ENCODE assay signal across 1 cellular context in the genomic region with DNA sequence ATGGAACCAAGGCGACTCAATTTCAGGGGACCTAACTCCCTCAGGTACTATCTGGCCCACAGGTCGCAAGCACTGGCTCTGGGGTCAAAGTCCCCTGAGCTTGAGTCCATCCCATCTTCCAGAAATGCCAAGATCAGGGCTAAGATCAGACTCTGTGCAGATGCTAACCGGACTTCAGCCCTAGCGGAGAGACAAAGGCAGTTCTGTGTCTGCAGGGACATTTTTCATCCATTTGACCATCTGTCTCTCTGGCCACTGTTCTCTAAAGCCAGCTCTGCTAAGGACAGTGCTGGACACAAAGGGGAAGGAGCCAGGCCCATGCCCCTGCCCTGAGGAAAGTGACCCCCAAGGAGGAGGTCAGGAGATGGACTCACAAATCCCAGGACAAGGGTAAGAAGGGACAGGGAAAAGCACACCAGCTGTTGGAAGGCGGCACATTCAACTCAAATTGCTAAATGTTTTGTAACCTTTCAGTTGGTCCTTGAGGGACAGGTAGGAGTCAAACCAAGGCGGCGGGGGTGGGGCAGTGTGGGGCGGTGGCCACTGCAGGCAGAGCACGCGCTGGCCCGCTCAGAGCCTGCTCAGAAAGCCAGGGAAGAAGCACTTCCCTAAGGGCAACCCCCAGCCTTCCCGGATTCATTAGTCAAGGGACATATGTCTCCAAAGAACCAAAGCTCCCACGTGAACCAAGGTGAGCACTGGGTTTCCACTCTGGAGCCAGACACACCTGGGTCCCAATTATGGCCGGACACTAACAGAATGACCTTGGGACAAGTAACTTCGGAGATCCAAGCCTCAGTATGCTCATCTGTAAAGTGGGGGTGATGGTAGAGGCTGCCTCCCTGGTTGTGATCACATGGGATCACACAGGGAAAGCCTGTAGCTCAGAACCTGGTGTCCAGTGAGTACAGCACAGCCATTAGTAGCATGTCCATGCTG.
TF ChIP-seq lines count a peak whose summit lies in the region.

No MANE protein-coding gene starts in this region.

TF ChIP-seq in IMR-90, 13 proteins besides CTCF, POLR2A, EP300 and RAD21:
- TF ChIP-seq, protein P1, sequence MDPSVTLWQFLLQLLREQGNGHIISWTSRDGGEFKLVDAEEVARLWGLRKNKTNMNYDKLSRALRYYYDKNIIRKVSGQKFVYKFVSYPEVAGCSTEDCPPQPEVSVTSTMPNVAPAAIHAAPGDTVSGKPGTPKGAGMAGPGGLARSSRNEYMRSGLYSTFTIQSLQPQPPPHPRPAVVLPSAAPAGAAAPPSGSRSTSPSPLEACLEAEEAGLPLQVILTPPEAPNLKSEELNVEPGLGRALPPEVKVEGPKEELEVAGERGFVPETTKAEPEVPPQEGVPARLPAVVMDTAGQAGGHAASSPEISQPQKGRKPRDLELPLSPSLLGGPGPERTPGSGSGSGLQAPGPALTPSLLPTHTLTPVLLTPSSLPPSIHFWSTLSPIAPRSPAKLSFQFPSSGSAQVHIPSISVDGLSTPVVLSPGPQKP (IDR thresholded peaks at IDR 0.05; ENCODE audit: borderline replicate concordance, low read depth, low read length): no peak
- TF ChIP-seq CHD1 (IDR thresholded peaks at IDR 0.05; ENCODE audit: low read depth, low read length) (no peak), MAZ (IDR thresholded peaks at IDR 0.05; ENCODE audit: borderline replicate concordance, low read depth, low read length) (no peak), RFX5 (IDR thresholded peaks at IDR 0.05; ENCODE audit: low read depth, low read length) (no peak), RCOR1 (IDR thresholded peaks at IDR 0.05; ENCODE audit: insufficient replicate concordance, low read length) (no peak), MAFK (IDR thresholded peaks at IDR 0.05; ENCODE audit: low read depth, low read length) (no peak), SMC3 (IDR thresholded peaks at IDR 0.05; ENCODE audit: low read depth, low read length) (no peak), MXI1 (IDR thresholded peaks at IDR 0.05; ENCODE audit: borderline replicate concordance, low read depth, low read length) (no peak), NFE2L2 (IDR thresholded peaks at IDR 0.05; ENCODE audit: low read depth, low read length) (no peak), FOS (IDR thresholded peaks at IDR 0.05; ENCODE audit: low read depth, low read length) (no peak), CEBPB (IDR thresholded peaks at IDR 0.05; ENCODE audit: low read depth, low read length) (no peak), BHLHE40 (IDR thresholded peaks at IDR 0.05; ENCODE audit: low read depth, low read length) (no peak)
- TF ChIP-seq, protein P2, sequence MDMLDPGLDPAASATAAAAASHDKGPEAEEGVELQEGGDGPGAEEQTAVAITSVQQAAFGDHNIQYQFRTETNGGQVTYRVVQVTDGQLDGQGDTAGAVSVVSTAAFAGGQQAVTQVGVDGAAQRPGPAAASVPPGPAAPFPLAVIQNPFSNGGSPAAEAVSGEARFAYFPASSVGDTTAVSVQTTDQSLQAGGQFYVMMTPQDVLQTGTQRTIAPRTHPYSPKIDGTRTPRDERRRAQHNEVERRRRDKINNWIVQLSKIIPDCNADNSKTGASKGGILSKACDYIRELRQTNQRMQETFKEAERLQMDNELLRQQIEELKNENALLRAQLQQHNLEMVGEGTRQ (IDR thresholded peaks at IDR 0.05; ENCODE audit: low read depth, low read length): no peak
